In genomic region chr1:3230553-3230952, GRCh38 we compare ENCODE assay signal across 31 cellular contexts.
"Had no signal": no experiment of that assay in that cellular context is flagged by ENCODE, and none has a peak within 500 bp of the region (broad histone marks: within the 10 kb centered on the region; RNA-seq: fewer than 3 reads in every experiment).

No MANE protein-coding gene starts in this region.

- H3K9me3 ChIP-seq: left lung, lower lobe of right lung, ovary, prostate gland, stomach, thoracic aorta, tibial artery, upper lobe of right lung had no signal

- DNase-seq: hypothalamus; immature natural killer cell; kidney; left colon; left lung; lower lobe of right lung; mammary epithelial cell; mesenchymal stem cell; naive thymus-derived CD8-positive, alpha-beta T cell; nephron progenitor cell; posterior cingulate gyrus; retina; right cardiac atrium; stimulated activated CD4-positive, alpha-beta T cell treated with anti-CD3 and anti-CD28 coated beads, Interleukin-12 subunit alpha, Interleukin-12 subunit beta, amount 100 ng/mL, for 4 hours; stimulated activated CD4-positive, alpha-beta T cell treated with anti-CD3 and anti-CD28 coated beads, Interleukin-15, amount 100 ng/mL, for 24 hours; stimulated activated CD4-positive, alpha-beta T cell treated with anti-CD3 and anti-CD28 coated beads, Interleukin-2, amount 100 ng/mL, for 24 hours; stimulated activated CD4-positive, alpha-beta T cell treated with anti-CD3 and anti-CD28 coated beads, Interleukin-4, amount 100 ng/mL, for 1 hour; stimulated activated naive B cell treated with anti-CD40 and anti-IgM and Interleukin-4, amounts not matched to agents 10 μg/mL and 1 μg/mL and 100 μg/mL, for 72 hours; stimulated activated naive CD8-positive, alpha-beta T cell treated with anti-CD3 and anti-CD28 coated beads, Interleukin-15, Interleukin-2, amounts not matched to agents 100 U/mL and 50 U/mL, for 24 hours; stomach; tibial artery; trophoblast cell; upper lobe of right lung had no signal

- H3K4me1 ChIP-seq: left lung, lower lobe of right lung, prostate gland, upper lobe of right lung had no signal

- H3K36me3 ChIP-seq: left lung, lower lobe of right lung, neural progenitor cell, ovary, prostate gland, stomach, thoracic aorta, tibial artery, upper lobe of right lung had no signal

- H3K27ac ChIP-seq: left lung, lower lobe of right lung, neural progenitor cell, ovary, prostate gland, skin epidermis, stomach, thoracic aorta, tibial artery, upper lobe of right lung had no signal

- H3K4me2 ChIP-seq: neural progenitor cell had no signal

- FAIRE-seq: islet of Langerhans, kidney, urothelium cell line had no signal

- H3K4me3 ChIP-seq: left lung, lower lobe of right lung, neural progenitor cell, ovary, prostate gland, skin epidermis, stomach, thoracic aorta, tibial artery, upper lobe of right lung had no signal

- H3K27me3 ChIP-seq: neural progenitor cell, ovary, tibial artery, upper lobe of right lung had no signal

- H3K9ac ChIP-seq: neural progenitor cell had no signal

- ATAC-seq: left colon; left lung; lower lobe of right lung; naive thymus-derived CD8-positive, alpha-beta T cell; right cardiac atrium; sciatic nerve; stimulated activated naive B cell treated with anti-CD40 and anti-IgM and Interleukin-4, amounts not matched to agents 10 μg/mL and 1 μg/mL and 100 μg/mL, for 72 hours; stimulated activated naive CD8-positive, alpha-beta T cell treated with anti-CD3 and anti-CD28 coated beads, Interleukin-15, Interleukin-2, amounts not matched to agents 100 U/mL and 50 U/mL, for 24 hours; upper lobe of right lung had no signal
